In the genomic region with DNA sequence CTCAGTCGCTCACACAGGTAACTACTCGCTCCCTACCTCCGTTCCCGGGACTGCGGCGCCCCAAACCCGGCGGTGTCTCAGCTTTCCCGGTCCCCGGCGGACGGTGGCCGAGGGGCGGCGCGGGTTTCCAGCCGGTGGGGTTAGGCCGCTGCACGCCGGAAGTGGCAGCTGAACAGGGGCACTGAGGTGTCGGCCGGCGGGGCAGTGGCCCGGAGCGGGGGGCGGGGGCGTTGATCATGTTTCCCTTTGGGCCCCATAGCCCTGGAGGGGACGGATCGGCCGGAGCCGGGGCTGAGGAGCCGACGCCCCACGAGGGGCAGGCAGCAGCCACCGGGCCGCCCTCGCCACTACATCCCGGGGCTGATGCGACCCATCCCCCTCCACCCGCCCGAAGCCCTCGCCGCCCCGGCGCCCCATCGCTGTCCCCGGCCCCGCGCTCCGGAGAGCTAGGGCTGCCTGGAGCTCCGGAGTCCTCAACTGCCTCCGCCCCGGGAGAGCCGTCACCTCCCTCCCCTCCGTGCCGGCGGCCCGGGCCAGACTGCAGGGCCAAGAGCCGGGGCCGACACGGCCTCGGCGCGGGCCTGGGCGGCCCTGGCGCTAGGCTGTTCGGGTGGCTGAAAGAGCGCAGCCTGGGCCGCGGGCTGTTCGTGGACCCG, we compare ENCODE assay signal across 8 cellular contexts. TPM values are rescaled to one million over a fixed set of nuclear protein-coding genes. Genes with fewer than 3 reads are reported as not detected.
DNase-seq lines count a peak whose midpoint lies in the region; ATAC-seq and TF ChIP-seq lines count a peak whose summit lies in the region.

A gene with protein sequence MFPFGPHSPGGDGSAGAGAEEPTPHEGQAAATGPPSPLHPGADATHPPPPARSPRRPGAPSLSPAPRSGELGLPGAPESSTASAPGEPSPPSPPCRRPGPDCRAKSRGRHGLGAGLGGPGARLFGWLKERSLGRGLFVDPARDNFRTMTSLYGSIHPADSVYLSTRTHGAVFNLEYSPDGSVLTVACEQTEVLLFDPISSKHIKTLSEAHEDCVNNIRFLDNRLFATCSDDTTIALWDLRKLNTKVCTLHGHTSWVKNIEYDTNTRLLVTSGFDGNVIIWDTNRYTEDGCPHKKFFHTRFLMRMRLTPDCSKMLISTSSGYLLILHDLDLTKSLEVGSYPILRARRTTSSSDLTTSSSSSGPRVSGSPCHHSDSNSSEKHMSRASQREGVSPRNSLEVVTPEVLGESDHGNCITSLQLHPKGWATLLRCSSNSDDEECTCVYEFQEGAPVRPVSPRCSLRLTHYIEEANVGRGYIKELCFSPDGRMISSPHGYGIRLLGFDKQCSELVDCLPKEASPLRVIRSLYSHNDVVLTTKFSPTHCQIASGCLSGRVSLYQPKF (plus strand): TSS at position 167 of the 656 bp plus-strand sequence. CDS start 70 bp downstream, at position 237.

- H3K9ac ChIP-seq in subcutaneous abdominal adipose tissue (ENCODE audit: low read length in 5 of 5): peak within 1 kb of the TSS; percentile 73 to 99 (median 93)

- H3K4me2 ChIP-seq in DOHH2 (ENCODE audit: low read length): peak within 1 kb of the TSS; percentile 93

- H3K27ac ChIP-seq in DOHH2 (ENCODE audit: low read depth, low read length) (peak within 1 kb of the TSS; percentile 62), RWPE2 (ENCODE audit: poor library complexity, severe bottlenecking) (peak within 1 kb of the TSS; percentile 64), foreskin keratinocyte (peak within 1 kb of the TSS; percentile 59), subcutaneous abdominal adipose tissue (ENCODE audit: low read depth, low read length) (peak within 1 kb of the TSS; percentile 88)

- peaks cover 57% of the 10 kb centered on the region for H3K79me2 ChIP-seq in DOHH2 (ENCODE audit: control insufficient read depth, low read length)

- H3K9me3 ChIP-seq in DOHH2 (ENCODE audit: control insufficient read depth, insufficient read depth, low read length) (no peaks in the 10 kb centered on the region), RWPE2 (ENCODE audit: severe bottlenecking) (no peaks in the 10 kb centered on the region), neuron (ENCODE audit: low read length) (no peaks in the 10 kb centered on the region), subcutaneous abdominal adipose tissue (ENCODE audit: control insufficient read depth in 5 of 5, low read length in 5 of 5) (no peaks in the 10 kb centered on the region)

- H3K27me3 ChIP-seq in DOHH2 (ENCODE audit: control insufficient read depth, low read length): no peaks in the 10 kb centered on the region
- no peaks in the 10 kb centered on the region for H3K27me3 ChIP-seq in RWPE2 (ENCODE audit: insufficient read depth, poor library complexity, severe bottlenecking)
- no peaks in the 10 kb centered on the region for H3K27me3 ChIP-seq in foreskin keratinocyte
- H3K27me3 ChIP-seq in neuron (ENCODE audit: insufficient read depth, low read length): no peaks in the 10 kb centered on the region
- no peaks in the 10 kb centered on the region for H3K27me3 ChIP-seq in subcutaneous abdominal adipose tissue (ENCODE audit: control insufficient read depth in 5 of 5, insufficient read depth in 4 of 5, low read length in 5 of 5)

- TF ChIP-seq CTCF in DOHH2 (IDR thresholded peaks at IDR 0.05; ENCODE audit: low read depth, low read length, poor library complexity, severe bottlenecking) (no peak), RWPE2 (IDR thresholded peaks at IDR 0.05; ENCODE audit: poor library complexity, severe bottlenecking) (no peak), foreskin keratinocyte (conservative IDR thresholded peaks at IDR 0.05) (peak; percentile 15)

- peak; percentile 67 for DNase-seq in Jurkat, Clone E6-1 (ENCODE audit: low read depth, low spot score)
- DNase-seq in RWPE2 (ENCODE audit: low spot score): peak; percentile 86
- DNase-seq in activated gamma-delta T cell treated with Interleukin-2 at 50 U/mL for 16 hours: peak; percentile 86
- peak; percentile 55 to 75 for DNase-seq in foreskin keratinocyte

- H3K4me1 ChIP-seq in DOHH2 (ENCODE audit: control insufficient read depth, low read length) (peaks cover 23% of the 10 kb centered on the region), RWPE2 (ENCODE audit: insufficient read depth, poor library complexity, severe bottlenecking) (peaks cover 8% of the 10 kb centered on the region), foreskin keratinocyte (peaks cover 20% of the 10 kb centered on the region), neuron (ENCODE audit: insufficient read depth, low read length) (peaks cover 21% of the 10 kb centered on the region), subcutaneous abdominal adipose tissue (ENCODE audit: control insufficient read depth in 5 of 5, insufficient read depth in 5 of 5, low read length in 5 of 5) (peaks cover 10 to 34% (median 27%) of the 10 kb centered on the region in 5 donors)

- H3K36me3 ChIP-seq in DOHH2 (ENCODE audit: control insufficient read depth, low read length) (peaks cover 26% of the 10 kb centered on the region), RWPE2 (ENCODE audit: low read depth) (peaks cover 21% of the 10 kb centered on the region; the same call in 1 of the 2 replicates), neuron (ENCODE audit: insufficient read depth, low read length) (no peaks in the 10 kb centered on the region), subcutaneous abdominal adipose tissue (ENCODE audit: control insufficient read depth in 5 of 5, insufficient read depth in 5 of 5, low read length in 5 of 5) (no peaks in the 10 kb centered on the region)

- H4K20me1 ChIP-seq in DOHH2 (ENCODE audit: control insufficient read depth, insufficient read depth, low read depth, low read length): peaks cover 11% of the 10 kb centered on the region

- ATAC-seq in GM21619 (IDR thresholded peaks at IDR 0.05; ENCODE audit: unreplicated experiment) (peak; percentile 65), RWPE2 (ENCODE audit: low read depth) (peak; percentile 72), foreskin keratinocyte (peak; percentile 79)

- no peaks in the 10 kb centered on the region for H3K9me2 ChIP-seq in DOHH2 (replicated peaks; ENCODE audit: control insufficient read depth, low read length)

- H2AFZ ChIP-seq in neuron (ENCODE audit: low read depth, low read length): peak within 1 kb of the TSS; percentile 92

- H3K4me3 ChIP-seq in DOHH2 (ENCODE audit: low read length) (peak within 1 kb of the TSS; percentile 88), RWPE2 (ENCODE audit: severe bottlenecking) (peak within 1 kb of the TSS; percentile 91), neuron (ENCODE audit: low read length) (peak within 1 kb of the TSS; percentile 71), subcutaneous abdominal adipose tissue (ENCODE audit: low read depth in 1 of 5, low read length in 5 of 5) (peak within 1 kb of the TSS; percentile 79 to 99 (median 95))
- peak within 1 kb of the TSS; percentile 92 for H3K4me3 ChIP-seq in Jurkat, Clone E6-1 (ENCODE audit: low read length)

- no peaks in the 10 kb centered on the region for H3F3A ChIP-seq in DOHH2 (ENCODE audit: control insufficient read depth, insufficient read depth)

RNA-seq across cellular contexts. Expression of the gene that starts here (rescaled TPM):
- polyA plus RNA-seq in Jurkat, Clone E6-1 (2012; ENCODE audit: insufficient read depth, insufficient read length): 13.4 TPM
- 19.3 and 23.2 TPM in 2 replicates for total RNA-seq in foreskin keratinocyte
- polyA plus RNA-seq in foreskin keratinocyte: 9.5 and 9.7 TPM in 2 replicates

Comparison
In these comparisons a context has a peak if more than half of its experiments do, and no peak if none do; other contexts are left out.
1. Peak in every context shown above with its lines: DNase-seq, ATAC-seq, H3K4me3 ChIP-seq and H3K27ac ChIP-seq.